Comparison of ENCODE assay signal across 17 cellular contexts in genomic region chr3:196462680-196463477, GRCh38. TPM values are rescaled to one million over a fixed set of nuclear protein-coding genes. Genes with fewer than 3 reads are reported as not detected.
"Had no signal": no experiment of that assay in that cellular context is flagged by ENCODE, and none has a peak within 500 bp of the region (broad histone marks: within the 10 kb centered on the region; RNA-seq: fewer than 3 reads in every experiment).

No MANE protein-coding gene starts in this region.

RNA-seq across cellular contexts. Expression of gene SMCO1, which starts 52.3 kb away (rescaled TPM):
- total RNA-seq: activated B cell treated with CpG ODN at 0.5 μM for 24 hours; activated CD4-positive, alpha-beta memory T cell treated with anti-CD3 and anti-CD28 coated beads for 36 hours; activated CD4-positive, alpha-beta T cell treated with anti-CD3 and anti-CD28 coated beads, Interleukin-2, amount 10 ng/mL, durations not matched to agents 24 days and 14 days; activated CD8-positive, alpha-beta memory T cell treated with anti-CD3 and anti-CD28 coated beads for 36 hours; activated CD8-positive, alpha-beta T cell treated with anti-CD3 and anti-CD28 coated beads for 36 hours; activated naive CD4-positive, alpha-beta T cell treated with anti-CD3 and anti-CD28 coated beads for 36 hours; activated naive CD4-positive, alpha-beta T cell treated with anti-CD3 and anti-CD28 coated beads, Interleukin-2, amount 50 U/mL, for 72 hours; activated naive CD8-positive, alpha-beta T cell treated with anti-CD3 and anti-CD28 coated beads for 36 hours; activated T-cell treated with anti-CD3 and anti-CD28 coated beads, Interleukin-2, amount 50 U/mL, for 4 hours; activated T-cell treated with anti-CD3 and anti-CD28 coated beads, Interleukin-2, amount 50 U/mL, for 72 hours; activated T-helper 1 cell treated with anti-CD3 and anti-CD28 coated beads, Interleukin-12 subunit alpha, Interleukin-12 subunit beta, Interleukin-2, Interleukin-4 antibody, amounts not matched to agents 30 ng/mL and 10 ng/mL and 1 ng/mL, durations not matched to agents 14 hours and 24 hours and 36 hours; adrenal gland; aorta; astrocyte; body of pancreas; breast epithelium; cerebellum had no signal
- polyA plus RNA-seq: aorta had no signal
